Comparison of ENCODE assay signal across 25 cellular contexts in the genomic region with DNA sequence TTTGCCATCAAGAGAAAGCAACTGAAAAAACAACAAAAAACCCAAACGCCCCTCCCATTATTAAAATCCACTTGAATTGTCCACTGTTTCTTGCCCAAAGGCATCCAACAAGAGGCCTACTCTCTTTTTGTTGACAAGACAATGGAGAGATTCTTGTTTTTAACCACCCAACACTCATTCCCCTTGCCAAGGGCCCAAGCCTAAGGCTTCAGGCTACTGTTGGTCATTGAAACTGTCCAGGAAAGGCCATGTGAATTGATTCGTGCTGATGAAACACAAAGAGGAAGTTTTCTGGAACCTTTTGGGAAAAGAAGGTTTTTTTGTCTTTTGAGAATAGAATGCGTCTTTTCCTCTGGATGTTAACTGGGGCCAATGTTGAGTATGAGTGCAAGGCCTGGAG.
"Had no signal": no experiment of that assay in that cellular context is flagged by ENCODE, and none has a peak within 500 bp of the region (broad histone marks: within the 10 kb centered on the region; RNA-seq: fewer than 3 reads in every experiment).

No MANE protein-coding gene starts in this region.

- H3K4me3 ChIP-seq: cardiac muscle cell, SJSA1 had no signal

- H3K9me3 ChIP-seq: SJSA1 had no signal

- ATAC-seq: activated CD4-positive, alpha-beta T cell treated with anti-CD3 and anti-CD28 coated beads for 36 hours; activated T-cell treated with anti-CD3 and anti-CD28 coated beads, Interleukin-2, amount 50 U/mL, for 72 hours; Panc1; T-cell had no signal

- DNase-seq: activated CD4-positive, alpha-beta memory T cell treated with anti-CD3 and anti-CD28 coated beads, Interleukin-2, amount 10 ng/mL, durations not matched to agents 7 days and 5 days; activated CD4-positive, alpha-beta T cell treated with anti-CD3 and anti-CD28 coated beads for 36 hours; activated CD4-positive, alpha-beta T cell treated with anti-CD3 and anti-CD28 coated beads, Interleukin-2, amount 50 U/mL, for 1 hour; activated gamma-delta T cell treated with Interleukin-2 at 50 U/mL for 16 hours; activated naive CD4-positive, alpha-beta T cell treated with anti-CD3 and anti-CD28 coated beads, Interleukin-2, amount 10 ng/mL, durations not matched to agents 7 days and 5 days; activated naive CD8-positive, alpha-beta T cell treated with anti-CD3 and anti-CD28 coated beads for 36 hours; activated T-cell treated with anti-CD3 and anti-CD28 coated beads for 4 hours; activated T-cell treated with anti-CD3 and anti-CD28 coated beads, Interleukin-2, amount 50 U/mL, for 72 hours; brain microvascular endothelial cell; KBM-7; NCI-H1048; NCI-H1417; NCI-H1930; NCI-H2171; NCI-H2227 treated with DMSO at 0.1 percent for 48 hours; NCI-H526 treated with DMSO at 0.1 percent for 48 hours; NK-92 treated with Interleukin-12 subunit alpha and Interleukin-12 subunit beta, amount 100 ng/mL, for 24 hours; OCI-M1; Right ventricle myocardium superior; RPMI8226; T-cell; WERI-Rb-1 had no signal

- H3K27me3 ChIP-seq: brain microvascular endothelial cell, cardiac muscle cell, SJSA1 had no signal

- H3K27ac ChIP-seq: brain microvascular endothelial cell, cardiac muscle cell, SJSA1, WERI-Rb-1 had no signal

- H3K36me3 ChIP-seq: brain microvascular endothelial cell, cardiac muscle cell, SJSA1, WERI-Rb-1 had no signal
